ENCODE assay signal across 10 cellular contexts in genomic region chrX:132481449-132481848, GRCh38. TPM values are rescaled to one million over a fixed set of nuclear protein-coding genes. Genes with fewer than 3 reads are reported as not detected.
DNase-seq lines count a peak whose midpoint lies in the region; ATAC-seq and TF ChIP-seq lines count a peak whose summit lies in the region.
"Had no signal": no experiment of that assay in that cellular context is flagged by ENCODE, and none has a peak within 500 bp of the region (broad histone marks: within the 10 kb centered on the region; RNA-seq: fewer than 3 reads in every experiment).

No MANE protein-coding gene starts in this region.

- no peaks in the 10 kb centered on the region for H3K36me3 Mint-ChIP-seq in activated CD4-positive, alpha-beta T cell treated with anti-CD3 and anti-CD28 coated beads, Interleukin-2, amount 10 ng/mL, durations not matched to agents 24 days and 14 days (ENCODE audit: low read depth)
- no peaks in the 10 kb centered on the region for H3K36me3 Mint-ChIP-seq in stimulated activated memory B cell treated with anti-CD40 and anti-IgM and Interleukin-4, amounts not matched to agents 10 μg/mL and 1 μg/mL and 100 μg/mL, for 72 hours

- no peaks in the 10 kb centered on the region for H3K27me3 Mint-ChIP-seq in activated CD4-positive, alpha-beta T cell treated with anti-CD3 and anti-CD28 coated beads, Interleukin-2, amount 10 ng/mL, durations not matched to agents 24 days and 14 days
- H3K27me3 Mint-ChIP-seq in stimulated activated memory B cell treated with anti-CD40 and anti-IgM and Interleukin-4, amounts not matched to agents 10 μg/mL and 1 μg/mL and 100 μg/mL, for 72 hours = no peaks in the 10 kb centered on the region

- peak overlapping the region; percentile 70 to 79 (median 76) for H3K27ac ChIP-seq in esophagus squamous epithelium
- H3K27ac ChIP-seq: A549 had no signal

- H3K9me3 Mint-ChIP-seq in activated CD4-positive, alpha-beta T cell treated with anti-CD3 and anti-CD28 coated beads, Interleukin-2, amount 10 ng/mL, durations not matched to agents 24 days and 14 days = no peaks in the 10 kb centered on the region
- H3K9me3 Mint-ChIP-seq in stimulated activated memory B cell treated with anti-CD40 and anti-IgM and Interleukin-4, amounts not matched to agents 10 μg/mL and 1 μg/mL and 100 μg/mL, for 72 hours = no peaks in the 10 kb centered on the region

- ATAC-seq in stimulated activated memory B cell treated with anti-CD40 and anti-IgM and Interleukin-4, amounts not matched to agents 10 μg/mL and 1 μg/mL and 100 μg/mL, for 72 hours = no peak
- no peak for ATAC-seq in HG03354 (IDR thresholded peaks at IDR 0.05; ENCODE audit: poor library complexity, severe bottlenecking, unreplicated experiment)
- ATAC-seq: A549 had no signal

- TF ChIP-seq CTCF in esophagus squamous epithelium (IDR thresholded peaks at IDR 0.05) = no peak

- no peak overlapping the region for H3K4me3 ChIP-seq in esophagus squamous epithelium
- H3K4me3 ChIP-seq: A549 had no signal

- H3K27me3 ChIP-seq in esophagus squamous epithelium = no peaks in the 10 kb centered on the region

- H3K27ac Mint-ChIP-seq in activated CD4-positive, alpha-beta T cell treated with anti-CD3 and anti-CD28 coated beads, Interleukin-2, amount 10 ng/mL, durations not matched to agents 24 days and 14 days = peak overlapping the region; percentile 94
- H3K27ac Mint-ChIP-seq in stimulated activated memory B cell treated with anti-CD40 and anti-IgM and Interleukin-4, amounts not matched to agents 10 μg/mL and 1 μg/mL and 100 μg/mL, for 72 hours = peak overlapping the region; percentile 98

- DNase-seq in activated CD4-positive, alpha-beta T cell treated with anti-CD3 and anti-CD28 coated beads, Interleukin-2, amount 10 ng/mL, durations not matched to agents 24 days and 14 days = no peak
- DNase-seq in activated CD4-positive, alpha-beta T cell treated with anti-CD3 and anti-CD28 coated beads for 48 hours = no peak
- DNase-seq in RPMI8226 = peak; percentile 4
- no peak for DNase-seq in esophagus squamous epithelium (lab: John Stamatoyannopoulos, UW)
- DNase-seq in NCI-H187 treated with DMSO at 0.1 percent for 48 hours (lab: John Stamatoyannopoulos, UW) = no peak
- DNase-seq in stimulated activated CD4-positive, alpha-beta T cell treated with anti-CD3 and anti-CD28 coated beads, Interleukin-4, amount 100 ng/mL, for 1 hour = no peak
- DNase-seq: Right ventricle myocardium superior had no signal

- H3K9me3 ChIP-seq in esophagus squamous epithelium = no peaks in the 10 kb centered on the region
- H3K9me3 ChIP-seq: A549 had no signal

- H3K4me1 Mint-ChIP-seq in activated CD4-positive, alpha-beta T cell treated with anti-CD3 and anti-CD28 coated beads, Interleukin-2, amount 10 ng/mL, durations not matched to agents 24 days and 14 days = peaks cover 19% of the 10 kb centered on the region
- peaks cover 21% of the 10 kb centered on the region for H3K4me1 Mint-ChIP-seq in stimulated activated memory B cell treated with anti-CD40 and anti-IgM and Interleukin-4, amounts not matched to agents 10 μg/mL and 1 μg/mL and 100 μg/mL, for 72 hours

- no peak overlapping the region for H3K4me3 Mint-ChIP-seq in activated CD4-positive, alpha-beta T cell treated with anti-CD3 and anti-CD28 coated beads, Interleukin-2, amount 10 ng/mL, durations not matched to agents 24 days and 14 days
- no peak overlapping the region for H3K4me3 Mint-ChIP-seq in stimulated activated memory B cell treated with anti-CD40 and anti-IgM and Interleukin-4, amounts not matched to agents 10 μg/mL and 1 μg/mL and 100 μg/mL, for 72 hours

- WGBS in esophagus squamous epithelium, 2 donors = 80 to 100% methylated on average over 1 of the region's 1 CpG

- H3K36me3 ChIP-seq in esophagus squamous epithelium = no peaks in the 10 kb centered on the region

- no peak for TF ChIP-seq POLR2A in esophagus squamous epithelium (IDR thresholded peaks at IDR 0.05)

- intact Hi-C loops in activated CD4-positive, alpha-beta T cell treated with anti-CD3 and anti-CD28 coated beads, Interleukin-2, amount 10 ng/mL, durations not matched to agents 24 days and 14 days (cut with micrococcal nuclease) = loop anchor here (5.0 to 10.0 kb wide), 2 partner anchors 141 to 293 kb away; no protein-coding TSS in a partner anchor
- intact Hi-C loops in esophagus squamous epithelium (cut with DNase I) = no loop called here

- peaks cover 3 to 37% (median 5%) of the 10 kb centered on the region in 3 donors for H3K4me1 ChIP-seq in esophagus squamous epithelium
- H3K4me1 ChIP-seq: A549 had no signal

RNA-seq across cellular contexts. Expression of gene MBNL3, which starts 7.4 kb away (rescaled TPM):
- 12.2 and 15.4 TPM in 2 replicates for total RNA-seq in activated CD4-positive, alpha-beta T cell treated with anti-CD3 and anti-CD28 coated beads, Interleukin-2, amount 10 ng/mL, durations not matched to agents 24 days and 14 days
- 10 to 100 TPM; 18.2 to 24.1 (median 22.1) TPM for total RNA-seq in esophagus squamous epithelium
